Comparison of ENCODE assay signal across 19 cellular contexts in genomic region chr12:2537868-2538541, GRCh38.
DNase-seq lines count a peak whose midpoint lies in the region; ATAC-seq, FAIRE-seq and TF ChIP-seq lines count a peak whose summit lies in the region.
"Had no signal": no experiment of that assay in that cellular context is flagged by ENCODE, and none has a peak within 500 bp of the region (broad histone marks: within the 10 kb centered on the region; RNA-seq: fewer than 3 reads in every experiment).

No MANE protein-coding gene starts in this region.

- WGBS in liver: 79% methylated on average over 5 of the region's 5 CpGs
- WGBS in HepG2 (ENCODE audit: low lambda C conversion rate): 6% methylated on average over 1 of the region's 5 CpGs
- 65 to 71% (median 70%) methylated on average over 5 of the region's 5 CpGs for WGBS in psoas muscle, 3 donors

- H3K4me3 ChIP-seq in liver (ENCODE audit: low read depth in 1 of 3, low read length in 3 of 3) (no peak overlapping the region), HepG2 (replicated peaks in 1 of 3; ENCODE audit: insufficient read depth in 1 of 3, low read depth in 2 of 3, low read length in 3 of 3) (no peak overlapping the region), rectal smooth muscle tissue (ENCODE audit: low read length) (no peak overlapping the region), psoas muscle (no peak overlapping the region)

- H3K4me1 ChIP-seq in liver (ENCODE audit: control insufficient read depth in 4 of 4, insufficient read depth in 4 of 4, low read length in 3 of 4) (no peaks in the 10 kb centered on the region), HepG2 (ENCODE audit: insufficient read depth, low read length) (no peaks in the 10 kb centered on the region), rectal smooth muscle tissue (ENCODE audit: control insufficient read depth, insufficient read depth, low read length) (peaks cover 5% of the 10 kb centered on the region), psoas muscle (no peaks in the 10 kb centered on the region)

- BruUV-seq in HepG2 (replicated peaks; lab: Mats Ljungman, UMichigan): no TSS peak

- H3K27me3 ChIP-seq in liver (ENCODE audit: control insufficient read depth in 4 of 4, insufficient read depth in 4 of 4, low read length in 3 of 4): no peaks in the 10 kb centered on the region
- H3K27me3 ChIP-seq in HepG2 (ENCODE audit: control insufficient read depth in 1 of 2, insufficient read depth in 2 of 2, low read length in 2 of 2): peaks cover 3 to 45% of the 10 kb centered on the region in 2 experiments; a peak in 4 of 5 replicates
- no peaks in the 10 kb centered on the region for H3K27me3 ChIP-seq in rectal smooth muscle tissue (ENCODE audit: control insufficient read depth, insufficient read depth, low read length)
- H3K27me3 ChIP-seq in psoas muscle (ENCODE audit: insufficient read depth in 3 of 3, low read length in 2 of 3): peaks cover 0 to 4% (median 0%) of the 10 kb centered on the region in 3 donors

- no peaks in the 10 kb centered on the region for H4K20me1 ChIP-seq in HepG2 (ENCODE audit: insufficient read depth, low read length)

- H3K36me3 ChIP-seq in liver (ENCODE audit: control insufficient read depth in 4 of 4, insufficient read depth in 3 of 4, low read depth in 1 of 4, low read length in 3 of 4) (no peaks in the 10 kb centered on the region), HepG2 (replicated peaks in 1 of 2; ENCODE audit: control insufficient read depth in 1 of 2, insufficient read depth in 2 of 2, low read length in 2 of 2) (no peaks in the 10 kb centered on the region), rectal smooth muscle tissue (ENCODE audit: control insufficient read depth, insufficient read depth, low read length) (no peaks in the 10 kb centered on the region), psoas muscle (ENCODE audit: insufficient read depth in 1 of 2, low read depth in 1 of 2) (no peaks in the 10 kb centered on the region)

- no peak for ATAC-seq in HepG2
- ATAC-seq in left colon: peak; percentile 94
- no peak for ATAC-seq in psoas muscle

- no peak overlapping the region for H3K4me2 ChIP-seq in HepG2 (ENCODE audit: low read depth, low read length)

- intact Hi-C loops in HepG2 (cut with micrococcal nuclease; ENCODE audit: unreplicated experiment): no loop called here
- intact Hi-C loops in left colon (cut with DNase I, micrococcal nuclease): no loop called here
- intact Hi-C loops in psoas muscle (cut with DNase I): no loop called here

- TF ChIP-seq EP300 in HepG2 (IDR thresholded peaks at IDR 0.05; ENCODE audit: low read depth in 2 of 2, low read length in 2 of 2): no peak
- TF ChIP-seq EP300 in HepG2 (CRISPR knock-in tag; IDR thresholded peaks at IDR 0.05; ENCODE audit: borderline replicate concordance): no peak

- in situ Hi-C loops in HepG2 (cut with HindIII; ENCODE audit: extremely low pct_ligation_motif_present, low pct_unique_long_range_greater_than_20kb): no loop called here

- H3K79me2 ChIP-seq in HepG2 (ENCODE audit: insufficient read depth, low read length): no peaks in the 10 kb centered on the region

- no peak for FAIRE-seq in HepG2 (lab: Jason Lieb, UNC)

- H3K9me3 ChIP-seq in liver (ENCODE audit: control insufficient read depth in 4 of 4, low read length in 3 of 4) (no peaks in the 10 kb centered on the region), HepG2 (ENCODE audit: low read length) (no peaks in the 10 kb centered on the region), psoas muscle (no peaks in the 10 kb centered on the region)

- H3K27ac ChIP-seq in liver (ENCODE audit: low read depth in 1 of 2, low read length in 2 of 2): no peak overlapping the region
- H3K27ac ChIP-seq in HepG2 (ENCODE audit: extremely low read length, insufficient read depth, low read length): no peak overlapping the region
- peak overlapping the region; percentile 62 for H3K27ac ChIP-seq in rectal smooth muscle tissue (ENCODE audit: low read depth, low read length)
- no peak overlapping the region for H3K27ac ChIP-seq in psoas muscle

- TF ChIP-seq RAD21 in liver (IDR thresholded peaks at IDR 0.05) (no peak), HepG2 (CRISPR knock-in tag; IDR thresholded peaks at IDR 0.05) (no peak)

- no peak for TF ChIP-seq POLR2A in HepG2 (IDR thresholded peaks at IDR 0.05; ENCODE audit: insufficient read depth in 1 of 2, low read depth in 2 of 2, low read length in 2 of 2)

- CTCF ChIA-PET in HepG2 (lab: Yijun Ruan, JAX; ENCODE audit: low intra/inter-chr PET ratio, low total read pairs): no interaction called here

- TF ChIP-seq CTCF in liver (IDR thresholded peaks at IDR 0.05; ENCODE audit: low read depth, low read length, missing input control) (no peak), HepG2 (CRISPR knock-in tag; IDR thresholded peaks at IDR 0.05) (no peak), psoas muscle (IDR thresholded peaks at IDR 0.05) (no peak)

- no peak for DNase-seq in HepG2 (ENCODE audit: low spot score)
- DNase-seq in left colon: no peak
- no peak for DNase-seq in kidney glomerular epithelial cell (lab: John Stamatoyannopoulos, UW)
- no peak for DNase-seq in iPS-NIHi11 (ENCODE audit: low spot score)
- DNase-seq in psoas muscle: no peak
- no peak for DNase-seq in NOMO-1 treated with dmso at 0.1 percent for 144 hours (lab: John Stamatoyannopoulos, UW; ENCODE audit: unreplicated experiment)
- DNase-seq: 8988T, COR-L47, GDM1, H7, NCI-H1105 treated with DMSO at 0.1 percent for 48 hours, NCI-H1694 treated with DMSO at 0.1 percent for 48 hours, NCI-H2107, NCI-H510A, NCI-H748 treated with DMSO at 0.1 percent for 48 hours, RPMI8226, SHP77 treated with DMSO at 0.1 percent for 48 hours had no signal

- H2AFZ ChIP-seq in HepG2 (ENCODE audit: low read length): no peak overlapping the region

- H3K9ac ChIP-seq in liver (ENCODE audit: low read depth in 1 of 2, low read length in 2 of 2): no peak overlapping the region
- no peak overlapping the region for H3K9ac ChIP-seq in HepG2 (ENCODE audit: insufficient read depth, low read depth, low read length)
- no peak overlapping the region for H3K9ac ChIP-seq in rectal smooth muscle tissue (ENCODE audit: low read length)

- POLR2A ChIA-PET in HepG2 (lab: Yijun Ruan, JAX): no interaction called here

TF ChIP-seq in liver, 16 proteins besides CTCF, POLR2A, EP300 and RAD21:
- TF ChIP-seq NR2F2 (IDR thresholded peaks at IDR 0.05) (peak; percentile 26), ATF3 (IDR thresholded peaks at IDR 0.05) (no peak)

TF ChIP-seq in HepG2, 621 proteins besides CTCF, POLR2A, EP300 and RAD21:
- no peak for TF ChIP-seq PHF8 (CRISPR knock-in tag; IDR thresholded peaks at IDR 0.05)
- TF ChIP-seq LRRFIP1 (CRISPR knock-in tag; conservative IDR thresholded peaks at IDR 0.05): no peak
- TF ChIP-seq ZNF17 (CRISPR knock-in tag; IDR thresholded peaks at IDR 0.05): no peak
- TF ChIP-seq NFE2L2 (IDR thresholded peaks at IDR 0.05; ENCODE audit: low read length): no peak
TF ChIP-seq in HepG2: peak in this region for 0.
